In the genomic region with DNA sequence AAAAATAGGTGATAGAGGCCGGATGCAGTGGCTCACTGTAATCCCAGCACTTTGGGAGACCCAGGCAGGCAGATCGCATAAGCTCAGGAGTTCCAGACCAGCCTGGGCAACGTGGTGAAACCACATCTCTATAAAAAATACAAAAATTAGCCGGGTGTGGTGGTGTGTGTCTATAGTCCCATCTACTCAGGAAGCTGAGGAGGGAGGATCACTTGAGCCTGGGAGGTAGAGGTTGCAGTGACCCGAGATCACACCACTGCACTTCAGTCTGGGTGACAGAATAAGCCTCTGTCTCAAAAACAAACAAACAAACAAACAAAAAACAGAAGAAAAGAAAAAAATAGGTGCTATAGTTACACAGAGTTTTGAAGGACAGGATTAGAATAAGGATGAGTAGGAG, we compare ENCODE assay signal across 17 cellular contexts.
DNase-seq lines count a peak whose midpoint lies in the region; ATAC-seq and TF ChIP-seq lines count a peak whose summit lies in the region.
"Had no signal": no experiment of that assay in that cellular context is flagged by ENCODE, and none has a peak within 500 bp of the region (broad histone marks: within the 10 kb centered on the region; RNA-seq: fewer than 3 reads in every experiment).

No MANE protein-coding gene starts in this region.

- no peak for DNase-seq in cardiac muscle cell (ENCODE audit: low read depth in 1 of 2, low spot score in 1 of 2)
- no peak for DNase-seq in right atrium auricular region (ENCODE audit: low spot score)
- DNase-seq in lower lobe of right lung = no peak
- no peak for DNase-seq in thoracic aorta (ENCODE audit: low spot score)
- no peak for DNase-seq in DMS79 (lab: John Stamatoyannopoulos, UW)
- no peak for DNase-seq in activated CD4-positive, alpha-beta T cell treated with anti-CD3 and anti-CD28 coated beads, Interleukin-2, amount 50 U/mL, for 4 hours
- DNase-seq in SKM-1 (lab: John Stamatoyannopoulos, UW; ENCODE audit: unreplicated experiment) = no peak
- DNase-seq: 8988T; AML-193; CD4-positive, alpha-beta memory T cell; DMS153; DND-41; GDM1; H7 had no signal

- no peaks in the 10 kb centered on the region for H3K27me3 ChIP-seq in cardiac muscle cell
- H3K27me3 ChIP-seq in right atrium auricular region = no peaks in the 10 kb centered on the region
- no peaks in the 10 kb centered on the region for H3K27me3 ChIP-seq in lower lobe of right lung (ENCODE audit: low read depth)
- H3K27me3 ChIP-seq in thoracic aorta (replicated peaks; ENCODE audit: insufficient read depth) = no peaks in the 10 kb centered on the region

- no peaks in the 10 kb centered on the region for H3K36me3 ChIP-seq in cardiac muscle cell
- no peaks in the 10 kb centered on the region for H3K36me3 ChIP-seq in right atrium auricular region
- H3K36me3 ChIP-seq in lower lobe of right lung = no peaks in the 10 kb centered on the region
- no peaks in the 10 kb centered on the region for H3K36me3 ChIP-seq in thoracic aorta

- intact Hi-C loops in lower lobe of right lung (cut with DNase I) = no loop called here

- H3K9me3 ChIP-seq in cardiac muscle cell (ENCODE audit: low read depth) (no peaks in the 10 kb centered on the region), right atrium auricular region (no peaks in the 10 kb centered on the region), lower lobe of right lung (no peaks in the 10 kb centered on the region), thoracic aorta (no peaks in the 10 kb centered on the region)

- TF ChIP-seq CTCF in cardiac muscle cell (IDR thresholded peaks at IDR 0.05; ENCODE audit: low read depth, low read length) = no peak
- TF ChIP-seq CTCF in right atrium auricular region (IDR thresholded peaks at IDR 0.05) = no peak
- no peak for TF ChIP-seq CTCF in lower lobe of right lung (IDR thresholded peaks at IDR 0.05)
- TF ChIP-seq CTCF in thoracic aorta (IDR thresholded peaks at IDR 0.05) = no peak

- H3K4me3 ChIP-seq in cardiac muscle cell = no peak overlapping the region
- no peak overlapping the region for H3K4me3 ChIP-seq in right atrium auricular region
- H3K4me3 ChIP-seq in lower lobe of right lung = no peak overlapping the region
- no peak overlapping the region for H3K4me3 ChIP-seq in thoracic aorta
- H3K4me3 ChIP-seq: GM23338 had no signal

- H3K4me1 ChIP-seq in cardiac muscle cell (ENCODE audit: low read depth) = peaks cover 51% of the 10 kb centered on the region
- peaks cover 0 to 57% of the 10 kb centered on the region in 2 donors for H3K4me1 ChIP-seq in right atrium auricular region
- peaks cover 28% of the 10 kb centered on the region for H3K4me1 ChIP-seq in lower lobe of right lung
- peaks cover 43 to 88% of the 10 kb centered on the region in 2 donors for H3K4me1 ChIP-seq in thoracic aorta (ENCODE audit: control insufficient read depth in 1 of 2, low read depth in 2 of 2)

- H3K27ac ChIP-seq in cardiac muscle cell (peak overlapping the region; percentile 8), right atrium auricular region (peak overlapping the region in 1 of 2 donors; percentile 53), lower lobe of right lung (no peak overlapping the region), thoracic aorta (peak overlapping the region; percentile 34 to 92)
- H3K27ac ChIP-seq: C4-2B had no signal

- ATAC-seq in HG02759 (IDR thresholded peaks at IDR 0.05; ENCODE audit: unreplicated experiment) (peak; percentile 7), lower lobe of right lung (peak; percentile 16 to 70), thoracic aorta (ENCODE audit: insufficient number of reproducible peaks, low FRiP score, low read depth) (no peak)
- ATAC-seq: GM23338 had no signal
